20 cellular contexts compared by ENCODE assay signal in genomic region chr9:94801242-94801641, GRCh38.
DNase-seq lines count a peak whose midpoint lies in the region; ATAC-seq, FAIRE-seq and TF ChIP-seq lines count a peak whose summit lies in the region.
"Had no signal": no experiment of that assay in that cellular context is flagged by ENCODE, and none has a peak within 500 bp of the region (broad histone marks: within the 10 kb centered on the region; RNA-seq: fewer than 3 reads in every experiment).

No MANE protein-coding gene starts in this region.

- no peaks in the 10 kb centered on the region for H3K9me1 ChIP-seq in keratinocyte (ENCODE audit: control insufficient read depth, extremely low read depth, insufficient read depth, low read length)

- H3F3A ChIP-seq in GM23248 (ENCODE audit: insufficient read depth) (peaks cover 27% of the 10 kb centered on the region), SU-DHL-6 (ENCODE audit: insufficient read depth) (peaks cover 75% of the 10 kb centered on the region), smooth muscle cell (ENCODE audit: low read depth) (peaks cover 47% of the 10 kb centered on the region)

- FAIRE-seq in keratinocyte (lab: Jason Lieb, UNC) = no peak
- FAIRE-seq: G401.6, GM18507 had no signal

- no peak overlapping the region for H3K9ac ChIP-seq in GM23248
- H3K9ac ChIP-seq in SU-DHL-6 (ENCODE audit: low read length) = peak overlapping the region; percentile 59
- no peak overlapping the region for H3K9ac ChIP-seq in keratinocyte (ENCODE audit: control insufficient read depth, extremely low read depth, insufficient read depth, low read length)
- H3K9ac ChIP-seq in smooth muscle cell (ENCODE audit: low read depth) = peak overlapping the region; percentile 48
- H3K9ac ChIP-seq: BLaER1 had no signal

- no peaks in the 10 kb centered on the region for H3K79me2 ChIP-seq in GM23248 (ENCODE audit: insufficient read depth)
- no peaks in the 10 kb centered on the region; the same call in 1 of the 2 replicates for H3K79me2 ChIP-seq in SU-DHL-6 (ENCODE audit: insufficient read depth, low read length)
- H3K79me2 ChIP-seq in keratinocyte (ENCODE audit: control insufficient read depth, insufficient read depth, low read length) = no peaks in the 10 kb centered on the region
- H3K79me2 ChIP-seq in smooth muscle cell (ENCODE audit: low read depth) = peaks cover 5% of the 10 kb centered on the region

- H2AFZ ChIP-seq in GM23248 (no peak overlapping the region), SU-DHL-6 (ENCODE audit: low read depth, low read length, severe bottlenecking) (no peak overlapping the region), keratinocyte (ENCODE audit: control insufficient read depth, low read length) (no peak overlapping the region), smooth muscle cell (ENCODE audit: low read depth) (no peak overlapping the region)

- H3K4me2 ChIP-seq in GM23248 (ENCODE audit: unreplicated experiment) (no peak overlapping the region), SU-DHL-6 (ENCODE audit: low read depth, low read length, poor library complexity, severe bottlenecking) (peak overlapping the region; percentile 79), keratinocyte (ENCODE audit: control insufficient read depth, extremely low read depth, insufficient read depth, low read depth, low read length) (peak overlapping the region; percentile 0), smooth muscle cell (peak overlapping the region; percentile 60)
- H3K4me2 ChIP-seq: BLaER1 had no signal

- H3K4me3 ChIP-seq in GM23248 (no peak overlapping the region), SU-DHL-6 (ENCODE audit: insufficient read depth, low read length, poor library complexity, severe bottlenecking) (peak overlapping the region; percentile 4), keratinocyte (ENCODE audit: control insufficient read depth in 2 of 3, extremely low read depth in 1 of 3, insufficient read depth in 2 of 3, low read depth in 1 of 3, low read length in 3 of 3) (no peak overlapping the region), smooth muscle cell (no peak overlapping the region)
- H3K4me3 ChIP-seq: BLaER1 had no signal

- TF ChIP-seq CTCF in SU-DHL-6 (IDR thresholded peaks at IDR 0.05; ENCODE audit: insufficient read depth, low read length, poor library complexity, severe bottlenecking) (no peak), keratinocyte (optimal IDR thresholded peaks at IDR 0.05 in 1 of 3, IDR thresholded peaks at IDR 0.05 in 1 of 3, conservative IDR thresholded peaks at IDR 0.05 in 1 of 3; ENCODE audit: extremely low read depth in 1 of 3, insufficient read depth in 2 of 3, low read length in 3 of 3) (no peak), smooth muscle cell (IDR thresholded peaks at IDR 0.05; ENCODE audit: borderline replicate concordance, insufficient read depth, poor library complexity, severe bottlenecking) (no peak)

- H3K36me3 ChIP-seq in GM23248 (ENCODE audit: low read depth) (no peaks in the 10 kb centered on the region), SU-DHL-6 (ENCODE audit: low read length) (no peaks in the 10 kb centered on the region; the same call in 1 of the 2 replicates), keratinocyte (ENCODE audit: control insufficient read depth in 2 of 2, extremely low read depth in 1 of 2, insufficient read depth in 2 of 2, low read length in 2 of 2) (peaks cover 2 to 9% of the 10 kb centered on the region in 2 experiments), smooth muscle cell (ENCODE audit: low read depth) (no peaks in the 10 kb centered on the region)
- H3K36me3 ChIP-seq: brain microvascular endothelial cell had no signal

- H3K9me3 ChIP-seq in GM23248 (ENCODE audit: low read depth) = no peaks in the 10 kb centered on the region
- H3K9me3 ChIP-seq in SU-DHL-6 (ENCODE audit: insufficient read depth, low read length) = no peaks in the 10 kb centered on the region
- no peaks in the 10 kb centered on the region for H3K9me3 ChIP-seq in keratinocyte (ENCODE audit: control insufficient read depth, low read depth, low read length)
- H3K9me3 ChIP-seq in smooth muscle cell (replicated peaks; ENCODE audit: low read depth) = no peaks in the 10 kb centered on the region
- H3K9me3 ChIP-seq: BLaER1 had no signal

- DNase-seq in GM23248 (peak; percentile 38), keratinocyte (ENCODE audit: low read depth, low spot score) (no peak), smooth muscle cell (lab: John Stamatoyannopoulos, UW; ENCODE audit: unreplicated experiment) (no peak), AML-193 (lab: John Stamatoyannopoulos, UW) (no peak)
- no peak for DNase-seq in activated CD4-positive, alpha-beta T cell treated with anti-CD3 and anti-CD28 coated beads for 48 hours
- DNase-seq: activated CD4-positive, alpha-beta T cell treated with anti-CD3 and anti-CD28 coated beads, Interleukin-2, amount 10 ng/mL, durations not matched to agents 24 days and 14 days; brain microvascular endothelial cell; immature natural killer cell; Kasumi-1; naive thymus-derived CD4-positive, alpha-beta T cell; NCI-H2029; stimulated activated CD8-positive, alpha-beta memory T cell treated with anti-CD3 and anti-CD28 coated beads, Interleukin-4, amount 100 ng/mL, for 48 hours; T-helper 17 cell had no signal

- no peaks in the 10 kb centered on the region for H3K9me2 ChIP-seq in GM23248 (ENCODE audit: insufficient read depth)
- H3K9me2 ChIP-seq in SU-DHL-6 (replicated peaks; ENCODE audit: insufficient read depth, low read length) = no peaks in the 10 kb centered on the region

- H3K4me1 ChIP-seq in GM23248 (ENCODE audit: insufficient read depth) (peaks cover 51% of the 10 kb centered on the region), keratinocyte (ENCODE audit: control insufficient read depth, extremely low read depth, insufficient read depth, low read length) (peaks cover 70% of the 10 kb centered on the region), smooth muscle cell (ENCODE audit: low read depth) (peaks cover 45% of the 10 kb centered on the region)

- dilution Hi-C loops in keratinocyte (cut with MboI; ENCODE audit: extremely low pct_ligation_motif_present, low sequenced_read_pairs) = no loop called here

- in situ Hi-C loops in GM23248 (cut with MboI) = no loop called here

- H3K27me3 ChIP-seq in GM23248 (replicated peaks; ENCODE audit: insufficient read depth) (no peaks in the 10 kb centered on the region), SU-DHL-6 (ENCODE audit: low read length) (no peaks in the 10 kb centered on the region), keratinocyte (ENCODE audit: control insufficient read depth, extremely low read depth, insufficient read depth, low read length) (no peaks in the 10 kb centered on the region), smooth muscle cell (ENCODE audit: low read depth) (no peaks in the 10 kb centered on the region)
- H3K27me3 ChIP-seq: BLaER1, brain microvascular endothelial cell had no signal

- no peak for ATAC-seq in GM18498 (IDR thresholded peaks at IDR 0.05; ENCODE audit: unreplicated experiment)
- ATAC-seq in GM19463 (IDR thresholded peaks at IDR 0.05; ENCODE audit: unreplicated experiment) = no peak
- ATAC-seq: esophagus mucosa; naive thymus-derived CD4-positive, alpha-beta T cell; T-helper 17 cell had no signal

- H4K20me1 ChIP-seq in GM23248 (ENCODE audit: insufficient read depth) (no peaks in the 10 kb centered on the region), SU-DHL-6 (ENCODE audit: low read depth, low read length) (no peaks in the 10 kb centered on the region), keratinocyte (ENCODE audit: control insufficient read depth, extremely low read depth, insufficient read depth, low read length) (no peaks in the 10 kb centered on the region), smooth muscle cell (ENCODE audit: low read depth) (no peaks in the 10 kb centered on the region)
- H4K20me1 ChIP-seq: BLaER1 had no signal

- WGBS in GM23248 (ENCODE audit: low coverage in 1 of 2, low lambda C conversion rate in 2 of 2, missing lambda C conversion rate in 2 of 2), 2 experiments = 52 to 54% methylated on average over 1 of the region's 1 CpG
- 41% methylated on average over 1 of the region's 1 CpG for WGBS in smooth muscle cell (ENCODE audit: low lambda C conversion rate)

- H3K27ac ChIP-seq in GM23248 = peak overlapping the region; percentile 36; the same call in 1 of the 2 replicates
- H3K27ac ChIP-seq in SU-DHL-6 (ENCODE audit: low read depth, low read length) = peak overlapping the region; percentile 99
- peak overlapping the region; percentile 85 for H3K27ac ChIP-seq in keratinocyte (ENCODE audit: control insufficient read depth, insufficient read depth, low read length)
- H3K27ac ChIP-seq in smooth muscle cell (ENCODE audit: low read depth) = peak overlapping the region; percentile 97
- H3K27ac ChIP-seq: BLaER1, brain microvascular endothelial cell had no signal

Comparison
In these comparisons a context has a peak if more than half of its experiments do, and no peak if none do; other contexts are left out.
1. H3K27ac ChIP-seq: peak in every context shown above with its lines; median percentile 99 in SU-DHL-6; 97 in smooth muscle cell; 85 in keratinocyte; 36 in GM23248.
2. H3K9ac ChIP-seq: peak in SU-DHL-6 (single experiment) and smooth muscle cell (single experiment); none in GM23248 (single experiment) and keratinocyte (single experiment).